ENCODE assay signal across 10 cellular contexts in genomic region chr7:12410523-12410922, GRCh38. TPM values are rescaled to one million over a fixed set of nuclear protein-coding genes. Genes with fewer than 3 reads are reported as not detected.
"Had no signal": no experiment of that assay in that cellular context is flagged by ENCODE, and none has a peak within 500 bp of the region (broad histone marks: within the 10 kb centered on the region; RNA-seq: fewer than 3 reads in every experiment).

No MANE protein-coding gene starts in this region.

- H3K4me2 ChIP-seq: GM23338 had no signal

- H3K9me3 ChIP-seq: HAP-1 had no signal

- FAIRE-seq: H1 had no signal

- H3K4me3 ChIP-seq: GM23248, GM23338, HAP-1 had no signal

- ATAC-seq: GM23338, HCT116 had no signal

- H3K27ac ChIP-seq: GM23248 had no signal

- H3K27ac Mint-ChIP-seq: GM23338, HFFc6 had no signal

- H3K4me1 ChIP-seq: HAP-1 had no signal

- DNase-seq: GM23248, GOT3, H7, H9, HCEC 1CT, HFFc6 had no signal

- H3K4me3 Mint-ChIP-seq: GM23338, H9, HFFc6 had no signal

RNA-seq across cellular contexts. Expression of gene VWDE, which starts 6.9 kb away (rescaled TPM):
- total RNA-seq: GM23248, HFFc6 had no signal
- polyA plus RNA-seq: GM23248 had no signal
